In the genomic region with DNA sequence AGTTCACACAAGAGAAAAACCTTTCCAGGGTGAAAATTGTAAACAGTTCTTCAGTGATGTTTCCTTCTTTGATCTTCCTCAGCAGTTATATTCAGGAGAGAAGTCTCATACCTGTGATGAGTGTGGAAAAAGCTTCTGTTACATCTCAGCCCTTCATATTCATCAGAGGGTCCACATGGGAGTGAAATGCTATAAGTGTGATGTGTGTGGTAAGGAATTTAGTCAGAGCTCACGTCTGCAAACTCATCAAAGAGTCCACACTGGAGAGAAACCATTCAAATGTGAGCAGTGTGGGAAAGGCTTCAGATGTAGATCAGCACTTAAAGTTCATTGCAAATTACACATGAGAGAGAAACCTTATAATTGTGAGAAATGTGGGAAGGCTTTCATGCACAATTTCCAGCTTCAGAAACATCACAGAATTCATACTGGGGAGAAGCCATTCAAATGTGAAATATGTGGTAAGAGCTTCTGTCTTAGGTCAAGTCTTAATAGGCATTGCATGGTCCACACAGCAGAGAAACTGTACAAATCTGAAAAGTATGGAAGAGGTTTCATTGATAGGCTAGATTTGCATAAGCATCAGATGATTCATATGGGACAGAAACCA, we compare ENCODE assay signal across 13 cellular contexts. TPM values are rescaled to one million over a fixed set of nuclear protein-coding genes. Genes with fewer than 3 reads are reported as not detected.
DNase-seq lines count a peak whose midpoint lies in the region; ATAC-seq, FAIRE-seq and TF ChIP-seq lines count a peak whose summit lies in the region.
"Had no signal": no experiment of that assay in that cellular context is flagged by ENCODE, and none has a peak within 500 bp of the region (broad histone marks: within the 10 kb centered on the region; RNA-seq: fewer than 3 reads in every experiment).

No MANE protein-coding gene starts in this region.

- no peak overlapping the region for H3K4me3 Mint-ChIP-seq in CD8-positive, alpha-beta T cell
- H3K4me3 Mint-ChIP-seq in CD4-positive, alpha-beta memory T cell = no peak overlapping the region
- H3K4me3 Mint-ChIP-seq in T-helper 2 cell treated with Interferon-gamma antibody and Interleukin-4, amounts not matched to agents 5 μg/mL and 100 μg/mL, for 36 hours = no peak overlapping the region

- H3K27me3 ChIP-seq in CD8-positive, alpha-beta T cell (ENCODE audit: insufficient read depth, low read length) = no peaks in the 10 kb centered on the region
- H3K27me3 ChIP-seq in K562 (ENCODE audit: control insufficient read depth in 2 of 2, insufficient read depth in 2 of 2, low read length in 2 of 2) = no peaks in the 10 kb centered on the region
- no peaks in the 10 kb centered on the region for H3K27me3 ChIP-seq in muscle layer of duodenum (ENCODE audit: low read depth, low read length)
- H3K27me3 ChIP-seq in CD4-positive, alpha-beta memory T cell (ENCODE audit: insufficient read depth, low read length) = no peaks in the 10 kb centered on the region

- intact Hi-C loops in CD8-positive, alpha-beta T cell (cut with DNase I, micrococcal nuclease) = no loop called here
- intact Hi-C loops in K562 (cut with micrococcal nuclease) = no loop called here
- intact Hi-C loops in CD4-positive, alpha-beta memory T cell (cut with micrococcal nuclease) = no loop called here

- TF ChIP-seq EP300 in K562 (IDR thresholded peaks at IDR 0.05; ENCODE audit: low read length) = no peak

- no peak for ATAC-seq in CD8-positive, alpha-beta T cell
- ATAC-seq in K562 = no peak
- ATAC-seq in GM18861 (IDR thresholded peaks at IDR 0.05; ENCODE audit: unreplicated experiment) = no peak

- no peaks in the 10 kb centered on the region for H4K20me1 ChIP-seq in K562 (replicated peaks; ENCODE audit: control insufficient read depth, insufficient read depth, low read length)

- peaks cover 69% of the 10 kb centered on the region for H3K36me3 Mint-ChIP-seq in CD8-positive, alpha-beta T cell
- H3K36me3 Mint-ChIP-seq in CD4-positive, alpha-beta memory T cell = peaks cover 58 to 70% of the 10 kb centered on the region in 2 donors
- peaks cover 47% of the 10 kb centered on the region for H3K36me3 Mint-ChIP-seq in T-helper 2 cell treated with Interferon-gamma antibody and Interleukin-4, amounts not matched to agents 5 μg/mL and 100 μg/mL, for 36 hours (ENCODE audit: low read depth)

- DNase-seq in CD8-positive, alpha-beta T cell = no peak
- no peak for DNase-seq in K562 (ENCODE audit: extremely low read depth in 1 of 4, low spot score in 3 of 4)
- no peak for DNase-seq in CD4-positive, alpha-beta memory T cell
- DNase-seq in T-helper 2 cell treated with Interferon-gamma antibody and Interleukin-4, amounts not matched to agents 5 μg/mL and 100 μg/mL, for 36 hours (ENCODE audit: low spot score) = no peak
- DNase-seq: Calu3, DMS53, HCEC 1CT, NCI-H1092, NCI-H510A treated with DMSO at 0.1 percent for 48 hours, SW 1271 had no signal

- H3K27ac Mint-ChIP-seq in CD8-positive, alpha-beta T cell = no peak overlapping the region
- no peak overlapping the region for H3K27ac Mint-ChIP-seq in CD4-positive, alpha-beta memory T cell
- H3K27ac Mint-ChIP-seq in T-helper 2 cell treated with Interferon-gamma antibody and Interleukin-4, amounts not matched to agents 5 μg/mL and 100 μg/mL, for 36 hours = no peak overlapping the region

- H3K27me3 Mint-ChIP-seq in CD8-positive, alpha-beta T cell (ENCODE audit: low read depth) = no peaks in the 10 kb centered on the region
- H3K27me3 Mint-ChIP-seq in CD4-positive, alpha-beta memory T cell = no peaks in the 10 kb centered on the region
- H3K27me3 Mint-ChIP-seq in T-helper 2 cell treated with Interferon-gamma antibody and Interleukin-4, amounts not matched to agents 5 μg/mL and 100 μg/mL, for 36 hours (ENCODE audit: low read depth) = no peaks in the 10 kb centered on the region

- TF ChIP-seq POLR2A in K562 (conservative IDR thresholded peaks at IDR 0.05) = no peak

- H3K9me3 Mint-ChIP-seq in CD8-positive, alpha-beta T cell = peaks cover 63% of the 10 kb centered on the region
- H3K9me3 Mint-ChIP-seq in CD4-positive, alpha-beta memory T cell = peaks cover 13 to 97% (median 92%) of the 10 kb centered on the region in 8 donors
- H3K9me3 Mint-ChIP-seq in T-helper 2 cell treated with Interferon-gamma antibody and Interleukin-4, amounts not matched to agents 5 μg/mL and 100 μg/mL, for 36 hours = peaks cover 87% of the 10 kb centered on the region

- WGBS in K562 (ENCODE audit: insufficient coverage, low coverage, missing lambda C conversion rate) = 7% methylated on average over 1 of the region's 1 CpG

- POLR2A ChIA-PET in CD8-positive, alpha-beta T cell (lab: Charles Lee) = no interaction called here
- POLR2A ChIA-PET in K562 (lab: Yijun Ruan, JAX) = interaction anchor here (0.8 to 1.1 kb wide), 3 partner anchors 10 to 133 kb away, joined by 3 read pairs; a partner anchor contains a TSS
- POLR2A ChIA-PET in CD4-positive, alpha-beta memory T cell (lab: Charles Lee; ENCODE audit: partially characterized antibody) = no interaction called here

- no peak for FAIRE-seq in K562 (lab: Jason Lieb, UNC)

- no peaks in the 10 kb centered on the region for H3K4me1 ChIP-seq in CD8-positive, alpha-beta T cell (ENCODE audit: insufficient read depth, low read length)
- H3K4me1 ChIP-seq in K562 (replicated peaks in 1 of 2; ENCODE audit: control insufficient read depth in 2 of 2, insufficient read depth in 2 of 2, low read length in 2 of 2) = no peaks in the 10 kb centered on the region
- H3K4me1 ChIP-seq in muscle layer of duodenum (ENCODE audit: control insufficient read depth in 1 of 2, insufficient read depth in 2 of 2, low read length in 2 of 2) = no peaks in the 10 kb centered on the region
- H3K4me1 ChIP-seq in CD4-positive, alpha-beta memory T cell (ENCODE audit: insufficient read depth, low read length) = no peaks in the 10 kb centered on the region

- peaks cover 29% of the 10 kb centered on the region for H3K9me3 ChIP-seq in CD8-positive, alpha-beta T cell (ENCODE audit: low read length)
- peaks cover 3% of the 10 kb centered on the region; the same call in 1 of the 2 replicates for H3K9me3 ChIP-seq in K562 (replicated peaks; ENCODE audit: control insufficient read depth, insufficient read depth, low read depth, low read length)
- H3K9me3 ChIP-seq in muscle layer of duodenum (ENCODE audit: control insufficient read depth in 1 of 2, low read length in 2 of 2) = peaks cover 57 to 88% of the 10 kb centered on the region in 2 donors
- H3K9me3 ChIP-seq in CD4-positive, alpha-beta memory T cell (ENCODE audit: control insufficient read depth in 1 of 2, low read length in 2 of 2) = peaks cover 5 to 35% of the 10 kb centered on the region in 2 donors

- TF ChIP-seq CTCF in CD8-positive, alpha-beta T cell (IDR thresholded peaks at IDR 0.05) = no peak
- no peak for TF ChIP-seq CTCF in K562 (IDR thresholded peaks at IDR 0.05 in 2 of 3, conservative IDR thresholded peaks at IDR 0.05 in 1 of 3; ENCODE audit: insufficient read depth in 2 of 3, low read depth in 1 of 3, low read length in 3 of 3)

- in situ Hi-C loops in K562 (cut with MboI) = no loop called here

- H3K9me1 ChIP-seq in K562 (ENCODE audit: control insufficient read depth, insufficient read depth, low read length) = no peaks in the 10 kb centered on the region

- no peak for TF ChIP-seq RAD21 in K562 (CRISPR knock-in tag; conservative IDR thresholded peaks at IDR 0.05 in 1 of 2, IDR thresholded peaks at IDR 0.05 in 1 of 2)

- no TSS peak for BruUV-seq in K562 (replicated peaks; lab: Mats Ljungman, UMichigan)

- no peak overlapping the region for H3K27ac ChIP-seq in CD8-positive, alpha-beta T cell (ENCODE audit: low read depth, low read length)
- no peak overlapping the region for H3K27ac ChIP-seq in K562 (ENCODE audit: extremely low read depth, low read depth, low read length)
- H3K27ac ChIP-seq in muscle layer of duodenum (ENCODE audit: low read length) = no peak overlapping the region
- no peak overlapping the region for H3K27ac ChIP-seq in CD4-positive, alpha-beta memory T cell (ENCODE audit: low read depth, low read length)
- H3K27ac ChIP-seq: KMS-11 had no signal

- no peaks in the 10 kb centered on the region for H3K79me2 ChIP-seq in K562 (ENCODE audit: control insufficient read depth, insufficient read depth, low read length)

- H3K36me3 ChIP-seq in CD8-positive, alpha-beta T cell (ENCODE audit: insufficient read depth, low read length) = peaks cover 43% of the 10 kb centered on the region
- H3K36me3 ChIP-seq in K562 (ENCODE audit: control insufficient read depth, insufficient read depth, low read length) (peaks cover 4% of the 10 kb centered on the region; the same call in 1 of the 3 replicates), muscle layer of duodenum (ENCODE audit: control insufficient read depth in 1 of 2, insufficient read depth in 2 of 2, low read length in 2 of 2) (peaks cover 30 to 66% of the 10 kb centered on the region in 2 donors)
- H3K36me3 ChIP-seq in CD4-positive, alpha-beta memory T cell (ENCODE audit: insufficient read depth, low read length) = peaks cover 31% of the 10 kb centered on the region

- peak overlapping the region; percentile 28 for H3K4me3 ChIP-seq in CD8-positive, alpha-beta T cell (ENCODE audit: low read depth, low read length)
- H3K4me3 ChIP-seq in K562 = no peak overlapping the region
- H3K4me3 ChIP-seq in muscle layer of duodenum (ENCODE audit: low read depth in 1 of 2, low read length in 2 of 2) = peak overlapping the region; percentile 13 to 50
- H3K4me3 ChIP-seq in CD4-positive, alpha-beta memory T cell (ENCODE audit: low read length in 2 of 2) = no peak overlapping the region

- CTCF ChIA-PET in CD8-positive, alpha-beta T cell (lab: Charles Lee) = no interaction called here
- CTCF ChIA-PET in K562 (lab: Yijun Ruan, JAX; ENCODE audit: low intra/inter-chr PET ratio) = no interaction called here
- CTCF ChIA-PET in CD4-positive, alpha-beta memory T cell (lab: Charles Lee; ENCODE audit: partially characterized antibody) = no interaction called here

- H3K4me2 ChIP-seq in K562 (ENCODE audit: insufficient read depth, low read length) = no peak overlapping the region
- H3K4me2 ChIP-seq: KMS-11 had no signal

- no peak overlapping the region for H3K9ac ChIP-seq in K562 (ENCODE audit: insufficient read depth in 1 of 2, low read depth in 2 of 2, low read length in 2 of 2)
- H3K9ac ChIP-seq: KMS-11 had no signal

- H2AFZ ChIP-seq in K562 (ENCODE audit: low read depth, low read length) = no peak overlapping the region

- H3K4me1 Mint-ChIP-seq in CD8-positive, alpha-beta T cell (ENCODE audit: low read depth) = peaks cover 8% of the 10 kb centered on the region
- H3K4me1 Mint-ChIP-seq in CD4-positive, alpha-beta memory T cell = peaks cover 0 to 12% (median 4%) of the 10 kb centered on the region in 4 donors
- no peaks in the 10 kb centered on the region for H3K4me1 Mint-ChIP-seq in T-helper 2 cell treated with Interferon-gamma antibody and Interleukin-4, amounts not matched to agents 5 μg/mL and 100 μg/mL, for 36 hours (ENCODE audit: low read depth)

RNA-seq across cellular contexts. Expression of a gene that starts 6.9 kb away (rescaled TPM):
- total RNA-seq in CD8-positive, alpha-beta T cell = 1 to 10 TPM; 7.7 TPM
- total RNA-seq in K562 (2011; cell fraction: chromatin; rRNA removed; ENCODE audit: low replicate concordance) = 3.8 and 7.7 TPM in 2 replicates
- total RNA-seq in K562 (2011; cell fraction: nucleolus; rRNA removed) = 2.8 and 3.2 TPM in 2 replicates
- total RNA-seq in K562 (2011; cell fraction: nucleoplasm; rRNA removed) = 3.1 and 4.0 TPM in 2 replicates
- total RNA-seq in K562 (2014; rRNA removed) (2.2 and 4.2 TPM in 2 replicates), K562 (2014; rRNA removed; fragmentation: Illumina TruSeq; extraction: Trizol) (4.5 and 5.8 TPM in 2 replicates), K562 (2015; rRNA removed; fragmentation: Illumina TruSeq; extraction: Trizol) (2.3 and 3.0 TPM in 2 replicates), K562 (2021) (2.3 and 2.8 TPM in 2 replicates)
- polyA plus RNA-seq in K562 (2011; rRNA removed) (1.8 and 2.3 TPM in 2 replicates), K562 (2014; fragmentation: Illumina TruSeq; extraction: Trizol) (3.6 and 3.8 TPM in 2 replicates), K562 (2014; fragmentation: Nextera tagmentation; extraction: Ambion mirVana) (1 to 10 TPM; 2.4 to 3.6 TPM), K562 (2014; rRNA removed) (2.8 and 4.6 TPM in 2 replicates)
- 0.51 and 1.1 TPM in 2 replicates for polyA plus RNA-seq in K562 (2011; cell fraction: cytosol; rRNA removed)
- polyA plus RNA-seq in K562 (2011; cell fraction: nucleus; rRNA removed) = 1.1 and 1.7 TPM in 2 replicates
- 2.9 and 5.3 TPM in 2 replicates for polyA plus RNA-seq in K562 (2012)
- polyA minus RNA-seq in K562 (2011; rRNA and poly(A)+ RNA removed) = 3.0 and 3.6 TPM in 2 replicates
- polyA minus RNA-seq in K562 (2011; cell fraction: cytosol; rRNA and poly(A)+ RNA removed) = 0.67 TPM in 1 of 2 replicates, not detected in the other
- 1.9 and 2.1 TPM in 2 replicates for polyA minus RNA-seq in K562 (2011; cell fraction: nucleus; rRNA and poly(A)+ RNA removed)
- 10 to 100 TPM in 1 of 2 experiments, 1 to 10 TPM in 1; 7.9 to 11.4 TPM for total RNA-seq in CD4-positive, alpha-beta memory T cell
- polyA plus RNA-seq in CD4-positive, alpha-beta memory T cell = 1 to 10 TPM; 1.6 to 3.8 TPM

RNA-seq across cellular contexts. Expression of a gene that starts 19.7 kb away (rescaled TPM):
- 1 to 10 TPM in 1 of 2 experiments, under 1 TPM in 1; 0.72 to 1.3 TPM for total RNA-seq in CD8-positive, alpha-beta T cell
- total RNA-seq in K562 (2011; cell fraction: chromatin; rRNA removed; ENCODE audit: low replicate concordance) = 0.44 and 0.70 TPM in 2 replicates
- total RNA-seq in K562 (2011; cell fraction: nucleolus; rRNA removed) = 0.83 and 1.2 TPM in 2 replicates
- total RNA-seq in K562 (2011; cell fraction: nucleoplasm; rRNA removed) = 0.46 and 0.51 TPM in 2 replicates
- total RNA-seq in K562 (2014; rRNA removed) (1.2 and 1.3 TPM in 2 replicates), K562 (2014; rRNA removed; fragmentation: Illumina TruSeq; extraction: Trizol) (0.44 and 0.70 TPM in 2 replicates), K562 (2015; rRNA removed; fragmentation: Illumina TruSeq; extraction: Trizol) (0.54 and 0.57 TPM in 2 replicates), K562 (2021) (0.35 and 0.85 TPM in 2 replicates)
- polyA plus RNA-seq in K562 (2011; rRNA removed) (0.21 and 0.26 TPM in 2 replicates), K562 (2014; fragmentation: Illumina TruSeq; extraction: Trizol) (0.71 and 1.1 TPM in 2 replicates), K562 (2014; fragmentation: Nextera tagmentation; extraction: Ambion mirVana) (1 to 10 TPM; 1.2 to 1.8 TPM), K562 (2014; rRNA removed) (0.98 and 1.1 TPM in 2 replicates)
- polyA plus RNA-seq in K562 (2011; cell fraction: cytosol; rRNA removed) = 0.19 TPM in 1 of 2 replicates, not detected in the other
- polyA plus RNA-seq in K562 (2011; cell fraction: nucleus; rRNA removed) = 0.27 and 0.75 TPM in 2 replicates
- polyA plus RNA-seq in K562 (2012) = 0.60 and 1.6 TPM in 2 replicates
- 0.46 and 0.72 TPM in 2 replicates for polyA minus RNA-seq in K562 (2011; rRNA and poly(A)+ RNA removed)
- polyA minus RNA-seq in K562 (2011; cell fraction: cytosol; rRNA and poly(A)+ RNA removed) = not detected in 2 replicates
- polyA minus RNA-seq in K562 (2011; cell fraction: nucleus; rRNA and poly(A)+ RNA removed) = 0.54 TPM in 1 of 2 replicates, not detected in the other
- total RNA-seq in CD4-positive, alpha-beta memory T cell = 1 to 10 TPM; 6.8 to 8.0 TPM
- polyA plus RNA-seq in CD4-positive, alpha-beta memory T cell = 1 to 10 TPM; 2.2 to 2.7 TPM

RNA-seq across cellular contexts. Expression of a gene that starts 29.3 kb away (rescaled TPM):
- total RNA-seq in CD8-positive, alpha-beta T cell = 1 to 10 TPM; 2.4 to 3.8 TPM
- total RNA-seq in K562 (2011; cell fraction: chromatin; rRNA removed; ENCODE audit: low replicate concordance) = 6.6 and 11.6 TPM in 2 replicates
- total RNA-seq in K562 (2011; cell fraction: nucleolus; rRNA removed) = 8.9 and 9.3 TPM in 2 replicates
- total RNA-seq in K562 (2011; cell fraction: nucleoplasm; rRNA removed) = 12.1 and 18.8 TPM in 2 replicates
- total RNA-seq in K562 (2014; rRNA removed) (1.3 and 1.6 TPM in 2 replicates), K562 (2014; rRNA removed; fragmentation: Illumina TruSeq; extraction: Trizol) (2.4 and 3.0 TPM in 2 replicates), K562 (2015; rRNA removed; fragmentation: Illumina TruSeq; extraction: Trizol) (1.6 and 2.3 TPM in 2 replicates), K562 (2021) (1.8 and 3.1 TPM in 2 replicates)
- polyA plus RNA-seq in K562 (2011; rRNA removed) (2.2 and 4.0 TPM in 2 replicates), K562 (2014; fragmentation: Illumina TruSeq; extraction: Trizol) (1.7 and 2.2 TPM in 2 replicates), K562 (2014; fragmentation: Nextera tagmentation; extraction: Ambion mirVana) (1 to 10 TPM; 2.0 TPM), K562 (2014; rRNA removed) (2.3 and 3.1 TPM in 2 replicates)
- 1.0 and 1.8 TPM in 2 replicates for polyA plus RNA-seq in K562 (2011; cell fraction: cytosol; rRNA removed)
- 1.9 and 2.8 TPM in 2 replicates for polyA plus RNA-seq in K562 (2011; cell fraction: nucleus; rRNA removed)
- 1.3 and 2.1 TPM in 2 replicates for polyA plus RNA-seq in K562 (2012)
- polyA minus RNA-seq in K562 (2011; rRNA and poly(A)+ RNA removed) = 4.3 and 5.6 TPM in 2 replicates
- 1.3 TPM in 1 of 2 replicates, not detected in the other for polyA minus RNA-seq in K562 (2011; cell fraction: cytosol; rRNA and poly(A)+ RNA removed)
- 3.0 and 6.3 TPM in 2 replicates for polyA minus RNA-seq in K562 (2011; cell fraction: nucleus; rRNA and poly(A)+ RNA removed)
- 10 to 100 TPM; 16.6 to 18.4 TPM for total RNA-seq in CD4-positive, alpha-beta memory T cell
- polyA plus RNA-seq in CD4-positive, alpha-beta memory T cell = 1 to 10 TPM in 1 of 2 donors, under 1 TPM in 1; 0.83 to 4.8 TPM

RNA-seq across cellular contexts. Expression of a gene that starts 39.9 kb away (rescaled TPM):
- total RNA-seq in CD8-positive, alpha-beta T cell = 1 to 10 TPM in 1 of 2 experiments, under 1 TPM in 1; 0.64 to 1.2 TPM
- 0.19 and 0.23 TPM in 2 replicates for total RNA-seq in K562 (2011; cell fraction: chromatin; rRNA removed; ENCODE audit: low replicate concordance)
- 0.13 TPM in 1 of 2 replicates, not detected in the other for total RNA-seq in K562 (2011; cell fraction: nucleolus; rRNA removed)
- 0.22 and 0.38 TPM in 2 replicates for total RNA-seq in K562 (2011; cell fraction: nucleoplasm; rRNA removed)
- total RNA-seq in K562 (2014; rRNA removed) (0.16 and 0.23 TPM in 2 replicates), K562 (2014; rRNA removed; fragmentation: Illumina TruSeq; extraction: Trizol) (0.22 and 0.29 TPM in 2 replicates), K562 (2015; rRNA removed; fragmentation: Illumina TruSeq; extraction: Trizol) (0.18 and 0.19 TPM in 2 replicates), K562 (2021) (0.18 and 0.24 TPM in 2 replicates)
- polyA plus RNA-seq in K562 (2011; rRNA removed) (0.04 and 0.07 TPM in 2 replicates), K562 (2014; fragmentation: Illumina TruSeq; extraction: Trizol) (0.10 and 0.17 TPM in 2 replicates), K562 (2014; fragmentation: Nextera tagmentation; extraction: Ambion mirVana) (under 1 TPM; 0.13 to 0.20 TPM), K562 (2014; rRNA removed) (0.03 and 0.20 TPM in 2 replicates)
- 0.03 TPM in 2 replicates for polyA plus RNA-seq in K562 (2011; cell fraction: cytosol; rRNA removed)
- polyA plus RNA-seq in K562 (2011; cell fraction: nucleus; rRNA removed) = 0.03 TPM in 2 replicates
- 0.14 and 0.25 TPM in 2 replicates for polyA plus RNA-seq in K562 (2012)
- 0.03 and 0.21 TPM in 2 replicates for polyA minus RNA-seq in K562 (2011; rRNA and poly(A)+ RNA removed)
- polyA minus RNA-seq in K562 (2011; cell fraction: cytosol; rRNA and poly(A)+ RNA removed) = not detected in 2 replicates
- 0.11 TPM in 1 of 2 replicates, not detected in the other for polyA minus RNA-seq in K562 (2011; cell fraction: nucleus; rRNA and poly(A)+ RNA removed)
- 1 to 10 TPM; 5.4 to 5.7 TPM for total RNA-seq in CD4-positive, alpha-beta memory T cell
- 1 to 10 TPM in 1 of 2 donors, under 1 TPM in 1; 0.61 to 1.2 TPM for polyA plus RNA-seq in CD4-positive, alpha-beta memory T cell

RNA-seq across cellular contexts. Expression of a gene that starts 48.1 kb away (rescaled TPM):
- total RNA-seq in CD8-positive, alpha-beta T cell = 1 to 10 TPM; 3.4 to 3.5 TPM
- total RNA-seq in K562 (2011; cell fraction: chromatin; rRNA removed; ENCODE audit: low replicate concordance) = 0.72 and 1.5 TPM in 2 replicates
- 0.17 and 0.39 TPM in 2 replicates for total RNA-seq in K562 (2011; cell fraction: nucleolus; rRNA removed)
- total RNA-seq in K562 (2011; cell fraction: nucleoplasm; rRNA removed) = 1.7 and 2.1 TPM in 2 replicates
- total RNA-seq in K562 (2014; rRNA removed) (0.09 and 0.29 TPM in 2 replicates), K562 (2014; rRNA removed; fragmentation: Illumina TruSeq; extraction: Trizol) (0.67 and 0.76 TPM in 2 replicates), K562 (2015; rRNA removed; fragmentation: Illumina TruSeq; extraction: Trizol) (0.26 and 0.29 TPM in 2 replicates), K562 (2021) (0.47 and 0.62 TPM in 2 replicates)
- polyA plus RNA-seq in K562 (2011; rRNA removed) (0.09 and 0.20 TPM in 2 replicates), K562 (2014; fragmentation: Illumina TruSeq; extraction: Trizol) (0.22 and 0.28 TPM in 2 replicates), K562 (2014; fragmentation: Nextera tagmentation; extraction: Ambion mirVana) (under 1 TPM; 0.37 to 0.53 TPM), K562 (2014; rRNA removed) (0.26 and 0.40 TPM in 2 replicates)
- 0.01 TPM in 2 replicates for polyA plus RNA-seq in K562 (2011; cell fraction: cytosol; rRNA removed)
- 0.18 TPM in 2 replicates for polyA plus RNA-seq in K562 (2011; cell fraction: nucleus; rRNA removed)
- polyA plus RNA-seq in K562 (2012) = 0.23 and 0.64 TPM in 2 replicates
- polyA minus RNA-seq in K562 (2011; rRNA and poly(A)+ RNA removed) = 0.24 and 0.28 TPM in 2 replicates
- polyA minus RNA-seq in K562 (2011; cell fraction: cytosol; rRNA and poly(A)+ RNA removed) = not detected in 2 replicates
- polyA minus RNA-seq in K562 (2011; cell fraction: nucleus; rRNA and poly(A)+ RNA removed) = 0.13 and 1.2 TPM in 2 replicates
- total RNA-seq in CD4-positive, alpha-beta memory T cell = 10 to 100 TPM; 12.9 to 14.1 TPM
- polyA plus RNA-seq in CD4-positive, alpha-beta memory T cell = 1 to 10 TPM; 2.4 to 4.2 TPM

Comparison
In these comparisons a context has a peak if more than half of its experiments do, and no peak if none do; other contexts are left out.
1. H3K4me3 ChIP-seq: peak in CD8-positive, alpha-beta T cell (single experiment) and muscle layer of duodenum (2 of 2); none in K562 (single experiment) and CD4-positive, alpha-beta memory T cell (0 of 2).